1 cellular context compared by ENCODE assay signal in the genomic region with DNA sequence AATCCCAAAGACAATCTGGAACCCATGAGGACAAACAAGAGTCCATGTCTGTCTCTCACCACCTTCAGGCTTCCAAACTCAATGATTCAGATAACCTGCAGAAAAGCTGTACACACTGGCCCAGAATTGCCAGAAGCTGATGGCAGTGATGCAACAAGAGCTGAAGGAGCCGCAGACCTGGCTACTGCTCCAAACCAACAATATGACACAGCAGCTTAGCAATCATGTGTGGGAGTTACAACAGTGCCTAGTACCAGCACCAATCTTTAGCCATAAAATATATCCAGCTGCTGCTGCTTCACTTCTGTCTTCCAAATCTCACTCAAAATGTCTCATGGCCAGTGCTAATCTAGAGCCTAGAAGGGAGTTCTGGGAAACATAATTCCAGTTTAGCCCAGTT.
TF ChIP-seq lines count a peak whose summit lies in the region.

No MANE protein-coding gene starts in this region.

TF ChIP-seq in GM12878, 131 proteins besides CTCF, POLR2A, EP300 and RAD21 (continued from another document):
- TF ChIP-seq, protein P1, sequence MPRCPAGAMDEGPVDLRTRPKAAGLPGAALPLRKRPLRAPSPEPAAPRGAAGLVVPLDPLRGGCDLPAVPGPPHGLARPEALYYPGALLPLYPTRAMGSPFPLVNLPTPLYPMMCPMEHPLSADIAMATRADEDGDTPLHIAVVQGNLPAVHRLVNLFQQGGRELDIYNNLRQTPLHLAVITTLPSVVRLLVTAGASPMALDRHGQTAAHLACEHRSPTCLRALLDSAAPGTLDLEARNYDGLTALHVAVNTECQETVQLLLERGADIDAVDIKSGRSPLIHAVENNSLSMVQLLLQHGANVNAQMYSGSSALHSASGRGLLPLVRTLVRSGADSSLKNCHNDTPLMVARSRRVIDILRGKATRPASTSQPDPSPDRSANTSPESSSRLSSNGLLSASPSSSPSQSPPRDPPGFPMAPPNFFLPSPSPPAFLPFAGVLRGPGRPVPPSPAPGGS (IDR thresholded peaks at IDR 0.05; ENCODE audit: borderline replicate concordance, insufficient read depth, low read depth, low read length, poor library complexity, severe bottlenecking) = peak; percentile 88
- TF ChIP-seq PAX8 (IDR thresholded peaks at IDR 0.05) = no peak
TF ChIP-seq in GM12878: peak in this region for 1.
